ENCODE assay signal across 8 cellular contexts in the genomic region with DNA sequence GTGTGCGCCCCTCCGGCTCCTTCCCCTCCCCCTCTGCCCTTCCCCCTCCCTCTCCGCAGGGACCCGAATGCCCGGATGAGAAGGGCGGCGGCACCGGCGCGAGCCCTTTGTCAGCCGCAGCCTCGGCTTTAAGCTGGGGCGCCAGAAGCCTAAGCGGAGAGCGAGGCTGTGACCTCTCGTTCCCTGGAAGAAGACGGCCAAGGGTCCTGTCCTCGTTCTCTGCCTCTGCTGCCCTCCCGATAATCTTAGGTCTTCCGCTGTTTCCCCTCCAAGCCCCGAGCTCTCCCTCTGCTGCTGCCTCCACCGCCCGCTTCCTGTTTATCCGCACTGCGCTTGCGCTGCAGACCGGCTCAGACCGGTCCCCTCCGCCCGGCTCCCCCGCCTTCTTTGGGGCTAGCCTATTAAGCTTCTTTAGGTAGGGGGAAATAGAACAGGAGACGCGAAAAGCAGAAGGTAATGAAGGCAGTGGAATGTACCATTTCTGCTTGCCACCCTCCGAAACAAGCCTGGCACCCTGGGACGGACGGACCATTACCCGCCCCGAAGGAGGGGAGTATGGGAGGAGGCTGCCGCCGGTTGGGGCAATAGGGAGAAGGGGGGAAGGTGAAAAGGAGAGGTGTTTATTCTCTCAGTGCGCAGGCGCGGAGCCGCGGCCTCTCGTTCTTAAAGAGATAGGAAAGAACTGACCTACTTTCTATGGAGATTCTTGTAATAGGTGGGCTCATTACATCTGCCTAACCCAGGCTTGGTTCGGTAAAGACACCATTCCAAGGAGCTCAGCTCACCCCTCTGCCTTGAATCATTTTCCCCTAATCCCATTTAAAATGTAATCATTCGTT. TPM values are rescaled to one million over a fixed set of nuclear protein-coding genes. Genes with fewer than 3 reads are reported as not detected.
DNase-seq lines count a peak whose midpoint lies in the region; ATAC-seq and TF ChIP-seq lines count a peak whose summit lies in the region.

A gene (minus strand): TSS at position 326 of the 839 bp plus-strand sequence. CDS start 422 bp downstream, outside the sequence.

- peak within 1 kb of the TSS; percentile 98 for H3K4me3 Mint-ChIP-seq in activated B cell treated with CpG ODN at 0.5 μM for 24 hours

- H3K27me3 ChIP-seq in smooth muscle cell (ENCODE audit: low read depth) = no peaks in the 10 kb centered on the region

- in situ Hi-C loops in GM18951 (cut with MboI; ENCODE audit: low sequenced_read_pairs, unreplicated experiment) = no loop called here

- intact Hi-C loops in activated B cell treated with CpG ODN at 0.5 μM for 24 hours (cut with micrococcal nuclease) = loop anchor here (1.0 kb wide), 7 partner anchors 12 to 334 kb away; a partner anchor contains a TSS

- peak within 1 kb of the TSS; percentile 85 for H3K4me3 ChIP-seq in smooth muscle cell

- peak within 1 kb of the TSS; percentile 98 for H3K27ac ChIP-seq in caudate nucleus (ENCODE audit: low read depth, low read length)
- peak within 1 kb of the TSS; percentile 84 for H3K27ac ChIP-seq in smooth muscle cell (ENCODE audit: low read depth)

- H3K36me3 ChIP-seq in smooth muscle cell (ENCODE audit: low read depth) = no peaks in the 10 kb centered on the region

- peak; percentile 94 for TF ChIP-seq POLR2A in GM18951 (IDR thresholded peaks at IDR 0.05; ENCODE audit: extremely low read depth, insufficient read depth, insufficient read length)

- peak within 1 kb of the TSS; percentile 99 for H3K4me2 ChIP-seq in smooth muscle cell

- H3K9me3 ChIP-seq in smooth muscle cell (replicated peaks; ENCODE audit: low read depth) = no peaks in the 10 kb centered on the region

- H3K79me2 ChIP-seq in smooth muscle cell (ENCODE audit: low read depth) = peaks cover 47% of the 10 kb centered on the region

- H3F3A ChIP-seq in smooth muscle cell (ENCODE audit: low read depth) = no peaks in the 10 kb centered on the region

- under 1% methylated on average over 43 of the region's 48 CpGs for WGBS in smooth muscle cell (ENCODE audit: low lambda C conversion rate)

- H3K9me3 Mint-ChIP-seq in activated B cell treated with CpG ODN at 0.5 μM for 24 hours = no peaks in the 10 kb centered on the region

- ATAC-seq in HG03196 (IDR thresholded peaks at IDR 0.05; ENCODE audit: unreplicated experiment) = peak; percentile 90
- ATAC-seq in activated B cell treated with CpG ODN at 0.5 μM for 24 hours (ENCODE audit: low read depth) = peak; percentile 86

- peaks cover 31% of the 10 kb centered on the region for H3K36me3 Mint-ChIP-seq in activated B cell treated with CpG ODN at 0.5 μM for 24 hours (ENCODE audit: low read depth)

- H3K27ac Mint-ChIP-seq in activated B cell treated with CpG ODN at 0.5 μM for 24 hours = peak within 1 kb of the TSS; percentile 99

- POLR2A ChIA-PET in activated B cell treated with CpG ODN at 0.5 μM for 24 hours (lab: Charles Lee) = interaction anchor here (0.6 to 4.5 kb wide), 39 partner anchors 11 to 1578 kb away, joined by 3 to 96 read pairs (median 4); a partner anchor contains a TSS

- peaks cover 41% of the 10 kb centered on the region for H3K4me1 Mint-ChIP-seq in activated B cell treated with CpG ODN at 0.5 μM for 24 hours

- DNase-seq in AG08395 (ENCODE audit: low spot score) = peak; percentile 99
- peak; percentile 97 for DNase-seq in NCI-H345 (lab: John Stamatoyannopoulos, UW)
- DNase-seq in activated B cell treated with CpG ODN at 0.5 μM for 24 hours = peak; percentile 91
- DNase-seq in caudate nucleus (lab: John Stamatoyannopoulos, UW) = peak; percentile 87 to 100 (median 97)
- peak; percentile 96 for DNase-seq in iPS-NIHi7 (ENCODE audit: extremely low spot score)
- DNase-seq in smooth muscle cell (lab: John Stamatoyannopoulos, UW; ENCODE audit: unreplicated experiment) = peak; percentile 99

- peaks cover 27% of the 10 kb centered on the region for H3K4me1 ChIP-seq in smooth muscle cell (ENCODE audit: low read depth)

- peak within 1 kb of the TSS; percentile 86 for H2AFZ ChIP-seq in smooth muscle cell (ENCODE audit: low read depth)

- CTCF ChIA-PET in activated B cell treated with CpG ODN at 0.5 μM for 24 hours (lab: Charles Lee) = interaction anchor here (1.9 to 4.8 kb wide), 3 partner anchors 17 to 37 kb away, joined by 6 to 26 read pairs (median 13); no protein-coding TSS in a partner anchor

- peak within 1 kb of the TSS; percentile 85 for H3K9ac ChIP-seq in smooth muscle cell (ENCODE audit: low read depth)

- H4K20me1 ChIP-seq in smooth muscle cell (ENCODE audit: low read depth) = peaks cover 47% of the 10 kb centered on the region

- H3K27me3 Mint-ChIP-seq in activated B cell treated with CpG ODN at 0.5 μM for 24 hours = no peaks in the 10 kb centered on the region

- TF ChIP-seq CTCF in activated B cell treated with CpG ODN at 0.5 μM for 24 hours (IDR thresholded peaks at IDR 0.05) (no peak), smooth muscle cell (IDR thresholded peaks at IDR 0.05; ENCODE audit: borderline replicate concordance, insufficient read depth, poor library complexity, severe bottlenecking) (no peak)

RNA-seq across cellular contexts. Expression of the gene that starts here (rescaled TPM):
- 209 and 271 TPM in 2 replicates for total RNA-seq in activated B cell treated with CpG ODN at 0.5 μM for 24 hours
- total RNA-seq in smooth muscle cell = 98.6 and 135 TPM in 2 replicates
- 54.8 and 78.5 TPM in 2 replicates for polyA plus RNA-seq in smooth muscle cell

Comparison
In these comparisons a context has a peak if more than half of its experiments do, and no peak if none do; other contexts are left out.
1. Peak in every context shown above with its lines: DNase-seq, ATAC-seq, H3K4me3 ChIP-seq and H3K27ac ChIP-seq.